Comparison of ENCODE assay signal across 11 cellular contexts in genomic region chr16:52545544-52546262, GRCh38. TPM values are rescaled to one million over a fixed set of nuclear protein-coding genes. Genes with fewer than 3 reads are reported as not detected.
DNase-seq lines count a peak whose midpoint lies in the region; ATAC-seq and TF ChIP-seq lines count a peak whose summit lies in the region.
"Had no signal": no experiment of that assay in that cellular context is flagged by ENCODE, and none has a peak within 500 bp of the region (broad histone marks: within the 10 kb centered on the region; RNA-seq: fewer than 3 reads in every experiment).

No MANE protein-coding gene starts in this region.

- ATAC-seq in HG02970 (IDR thresholded peaks at IDR 0.05; ENCODE audit: low FRiP score, unreplicated experiment): no peak

- POLR2A ChIA-PET in Caco-2 (lab: Charles Lee): no interaction called here

- 0 out of 2 replicates have a peak, but pooled peaks cover 3% of the 10 kb centered on the region for H3K4me1 ChIP-seq in Caco-2
- no peaks in the 10 kb centered on the region for H3K4me1 ChIP-seq in rectal smooth muscle tissue (ENCODE audit: control insufficient read depth, insufficient read depth, low read length)

- no peaks in the 10 kb centered on the region for H3K36me3 Mint-ChIP-seq in Caco-2 (ENCODE audit: insufficient read depth, unreplicated experiment)

- peaks cover 3% of the 10 kb centered on the region for H3K27me3 Mint-ChIP-seq in Caco-2 (ENCODE audit: insufficient read depth, unreplicated experiment)

- no TSS peak for BruUV-seq in Caco-2 (replicated peaks; lab: Mats Ljungman, UMichigan)

- H3K4me3 ChIP-seq in Caco-2 (ENCODE audit: low read depth, low read length) (peak overlapping the region; percentile 80), rectal smooth muscle tissue (ENCODE audit: low read length) (peak overlapping the region; percentile 70)

- no peak for DNase-seq in Caco-2
- DNase-seq in NCI-H69 (lab: John Stamatoyannopoulos, UW): peak; percentile 39
- DNase-seq in iPS-NIHi7 (ENCODE audit: extremely low spot score): peak; percentile 30
- no peak for DNase-seq in stimulated activated CD4-positive, alpha-beta T cell treated with anti-CD3 and anti-CD28 coated beads, Interleukin-1b, Interleukin-23, amount 100 ng/mL, for 48 hours
- DNase-seq in NAMALWA (ENCODE audit: low spot score): no peak
- no peak for DNase-seq in HUDEP-2 (lab: John Stamatoyannopoulos, UW; ENCODE audit: unreplicated experiment in 76 of 76)
- DNase-seq: central memory CD4-positive, alpha-beta T cell; MM.1S; Right ventricle myocardium superior had no signal

- no peaks in the 10 kb centered on the region for H3K36me3 ChIP-seq in Caco-2 (ENCODE audit: control insufficient read depth, insufficient read depth, low read length)
- H3K36me3 ChIP-seq in rectal smooth muscle tissue (ENCODE audit: control insufficient read depth, insufficient read depth, low read length): no peaks in the 10 kb centered on the region

- no peaks in the 10 kb centered on the region for H3K9me3 ChIP-seq in Caco-2

- H3K9ac ChIP-seq in rectal smooth muscle tissue (ENCODE audit: low read length): peak overlapping the region; percentile 27

- no peak overlapping the region for H3K27ac Mint-ChIP-seq in Caco-2 (ENCODE audit: unreplicated experiment)

- no peaks in the 10 kb centered on the region for H3K27me3 ChIP-seq in Caco-2 (replicated peaks; ENCODE audit: control insufficient read depth, insufficient read depth, low read length)
- no peaks in the 10 kb centered on the region for H3K27me3 ChIP-seq in rectal smooth muscle tissue (ENCODE audit: control insufficient read depth, insufficient read depth, low read length)

- intact Hi-C loops in Caco-2 (cut with micrococcal nuclease; ENCODE audit: unreplicated experiment): loop anchor here (5.0 kb wide), 2 partner anchors 53 to 103 kb away; no protein-coding TSS in a partner anchor

- CTCF ChIA-PET in Caco-2 (lab: Charles Lee): no interaction called here

- no peak overlapping the region for H3K27ac ChIP-seq in rectal smooth muscle tissue (ENCODE audit: low read depth, low read length)

- no peaks in the 10 kb centered on the region for H3K9me3 Mint-ChIP-seq in Caco-2 (ENCODE audit: unreplicated experiment)

- peaks cover 6% of the 10 kb centered on the region for H3K4me1 Mint-ChIP-seq in Caco-2 (ENCODE audit: low read depth, unreplicated experiment)

- no peak for TF ChIP-seq CTCF in Caco-2 (IDR thresholded peaks at IDR 0.05; ENCODE audit: insufficient read depth in 1 of 2, low read depth in 1 of 2, low read length in 1 of 2, severe bottlenecking in 1 of 2, unreplicated experiment in 1 of 2)

- H3K4me3 Mint-ChIP-seq in Caco-2 (ENCODE audit: unreplicated experiment): peak overlapping the region; percentile 77

RNA-seq across cellular contexts. Expression of gene TOX3, which starts 1.2 kb away (rescaled TPM):
- total RNA-seq in Caco-2 (2022): 3.6 and 6.0 TPM in 2 replicates
- total RNA-seq: Right ventricle myocardium superior had no signal

Comparison
In these comparisons a context has a peak if more than half of its experiments do, and no peak if none do; other contexts are left out.
1. DNase-seq: peak in NCI-H69 (single experiment) and iPS-NIHi7 (single experiment); none in Caco-2 (0 of 2), stimulated activated CD4-positive, alpha-beta T cell treated with anti-CD3 and anti-CD28 coated beads, Interleukin-1b, Interleukin-23, amount 100 ng/mL, for 48 hours (single experiment), NAMALWA (single experiment) and HUDEP-2 (0 of 76).